Comparison of ENCODE assay signal across 1 cellular context in genomic region chr20:31678389-31679356, GRCh38.
A peak's percentile ranks its signal among the peaks of the same experiment; 100 is the strongest.
TF ChIP-seq lines count a peak whose summit lies in the region.

No MANE protein-coding gene starts in this region.

TF ChIP-seq in HepG2, 621 proteins besides CTCF, POLR2A, EP300 and RAD21 (continued from another document and continues in another):
- TF ChIP-seq ARID4A (CRISPR knock-in tag; IDR thresholded peaks at IDR 0.05; ENCODE audit: borderline replicate concordance) (no peak), SCMH1 (CRISPR knock-in tag; IDR thresholded peaks at IDR 0.05; ENCODE audit: borderline replicate concordance) (no peak), TFDP1 (CRISPR knock-in tag; IDR thresholded peaks at IDR 0.05; ENCODE audit: borderline replicate concordance) (no peak), KLF13 (CRISPR knock-in tag; IDR thresholded peaks at IDR 0.05) (no peak), ZEB1 (IDR thresholded peaks at IDR 0.05; ENCODE audit: insufficient replicate concordance, low read depth) (no peak), CHD4 (IDR thresholded peaks at IDR 0.05; ENCODE audit: borderline replicate concordance, low read length) (no peak), PRMT3 (CRISPR knock-in tag; IDR thresholded peaks at IDR 0.05; ENCODE audit: borderline replicate concordance, low read depth) (no peak), ZNF33A (CRISPR knock-in tag; IDR thresholded peaks at IDR 0.05; ENCODE audit: borderline replicate concordance) (no peak), ZNF629 (CRISPR knock-in tag; conservative IDR thresholded peaks at IDR 0.05) (no peak; the same call in 1 of the 2 replicates), ZNF614 (CRISPR knock-in tag; IDR thresholded peaks at IDR 0.05; ENCODE audit: borderline replicate concordance) (no peak), ZNF619 (CRISPR knock-in tag; IDR thresholded peaks at IDR 0.05) (no peak), KDM1A (CRISPR knock-in tag; IDR thresholded peaks at IDR 0.05) (no peak), RORA (CRISPR knock-in tag; IDR thresholded peaks at IDR 0.05) (no peak), RFX1 (IDR thresholded peaks at IDR 0.05) (no peak), NFYB (CRISPR knock-in tag; IDR thresholded peaks at IDR 0.05) (no peak), RFXAP (CRISPR knock-in tag; IDR thresholded peaks at IDR 0.05; ENCODE audit: borderline replicate concordance) (no peak), SNAPC5 (CRISPR knock-in tag; IDR thresholded peaks at IDR 0.05; ENCODE audit: borderline replicate concordance) (no peak; the same call in 1 of the 2 replicates), ZIK1 (CRISPR knock-in tag; IDR thresholded peaks at IDR 0.05; ENCODE audit: borderline replicate concordance, low read depth) (no peak), ZNF646 (CRISPR knock-in tag; IDR thresholded peaks at IDR 0.05) (no peak), PCBP2 (optimal IDR thresholded peaks at IDR 0.05; ENCODE audit: low read depth, low read length, poor library complexity, severe bottlenecking) (no peak), ZNF557 (CRISPR knock-in tag; IDR thresholded peaks at IDR 0.05) (no peak), THAP7 (CRISPR knock-in tag; IDR thresholded peaks at IDR 0.05) (no peak; the same call in 1 of the 2 replicates), FOXO1 (CRISPR knock-in tag; IDR thresholded peaks at IDR 0.05) (no peak; the same call in 1 of the 2 replicates), IRF2 (CRISPR knock-in tag; IDR thresholded peaks at IDR 0.05) (peak; percentile 61; the same call in 1 of the 2 replicates), ZFP91 (CRISPR knock-in tag; IDR thresholded peaks at IDR 0.05; ENCODE audit: borderline replicate concordance) (peak; percentile 62; the same call in 1 of the 2 replicates), ZNF501 (CRISPR knock-in tag; IDR thresholded peaks at IDR 0.05) (no peak; the same call in 1 of the 2 replicates), PRDM15 (CRISPR knock-in tag; IDR thresholded peaks at IDR 0.05) (no peak), CENPX (CRISPR knock-in tag; IDR thresholded peaks at IDR 0.05) (no peak), ZMYM2 (CRISPR knock-in tag; IDR thresholded peaks at IDR 0.05) (no peak; the same call in 1 of the 2 replicates), HOXA9 (CRISPR knock-in tag; IDR thresholded peaks at IDR 0.05; ENCODE audit: borderline replicate concordance) (no peak), RELA (CRISPR knock-in tag; IDR thresholded peaks at IDR 0.05) (no peak), EZH2 (conservative IDR thresholded peaks at IDR 0.05; ENCODE audit: low read depth, low read length) (no peak), SYNCRIP (IDR thresholded peaks at IDR 0.05; ENCODE audit: insufficient read depth, low read depth, low read length) (no peak), BCL6 (CRISPR knock-in tag; IDR thresholded peaks at IDR 0.05) (peak; percentile 78), FLYWCH1 (CRISPR knock-in tag; IDR thresholded peaks at IDR 0.05) (no peak), ATAD3A (CRISPR knock-in tag; IDR thresholded peaks at IDR 0.05) (no peak), ZNF496 (CRISPR knock-in tag; IDR thresholded peaks at IDR 0.05; ENCODE audit: insufficient replicate concordance) (no peak), KAT7 (CRISPR knock-in tag; IDR thresholded peaks at IDR 0.05; ENCODE audit: borderline replicate concordance) (peak; percentile 36; the same call in 1 of the 2 replicates), NR2F1 (CRISPR knock-in tag; IDR thresholded peaks at IDR 0.05) (peak; percentile 84 to 85; a peak in 3 of 4 replicates), AHR (CRISPR knock-in tag; IDR thresholded peaks at IDR 0.05) (no peak), MZF1 (CRISPR knock-in tag; IDR thresholded peaks at IDR 0.05; ENCODE audit: borderline replicate concordance) (no peak), PITX1 (CRISPR knock-in tag; IDR thresholded peaks at IDR 0.05) (peak; percentile 82), ZNF512B (CRISPR knock-in tag; IDR thresholded peaks at IDR 0.05; ENCODE audit: borderline replicate concordance) (no peak), JDP2 (CRISPR knock-in tag; IDR thresholded peaks at IDR 0.05; ENCODE audit: borderline replicate concordance) (no peak), HOXA7 (CRISPR knock-in tag; IDR thresholded peaks at IDR 0.05) (no peak)
